11 cellular contexts compared by ENCODE assay signal in the genomic region with DNA sequence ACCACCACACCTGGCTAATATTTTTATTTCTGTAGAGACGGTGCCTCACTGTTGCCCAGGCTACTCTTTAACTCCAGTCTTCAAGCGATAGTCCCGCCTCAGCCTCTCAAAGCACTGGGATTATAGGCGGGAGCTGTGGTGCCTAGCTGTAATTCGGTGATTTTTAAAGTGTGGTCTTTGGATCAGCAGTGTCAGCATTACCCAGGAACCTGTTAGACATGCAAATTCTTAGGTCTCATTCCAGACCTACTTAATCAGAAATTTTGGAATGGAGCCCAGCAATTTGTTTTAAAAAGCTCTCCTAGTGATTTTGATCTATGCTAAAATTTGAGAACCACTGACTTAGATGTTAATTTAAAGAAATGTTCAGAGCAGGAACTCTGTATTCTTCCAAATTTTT. TPM values are rescaled to one million over a fixed set of nuclear protein-coding genes. Genes with fewer than 3 reads are reported as not detected.
A peak's percentile ranks its signal among the peaks of the same experiment; 100 is the strongest.
DNase-seq lines count a peak whose midpoint lies in the region; ATAC-seq and TF ChIP-seq lines count a peak whose summit lies in the region.
"Had no signal": no experiment of that assay in that cellular context is flagged by ENCODE, and none has a peak within 500 bp of the region (broad histone marks: within the 10 kb centered on the region; RNA-seq: fewer than 3 reads in every experiment).

No MANE protein-coding gene starts in this region.

- in situ Hi-C loops in astrocyte of the spinal cord (cut with HindIII; ENCODE audit: low sequenced_read_pairs), result no loop called here

- H3K9me3 Mint-ChIP-seq in activated T-helper 2 cell treated with anti-CD3 and anti-CD28 coated beads, Interferon-gamma antibody, Interleukin-2, Interleukin-4, amounts not matched to agents 10 μg/mL and 5 μg/mL and 100 μg/mL, durations not matched to agents 14 hours and 24 hours and 36 hours, result no peaks in the 10 kb centered on the region
- H3K9me3 Mint-ChIP-seq: CD4-positive, alpha-beta T cell had no signal

- peak; percentile 89 to 94 for ATAC-seq in lower lobe of right lung

- no peak overlapping the region for H3K27ac ChIP-seq in lower lobe of right lung
- H3K27ac ChIP-seq: adrenal gland had no signal

- no peaks in the 10 kb centered on the region for H3K27me3 Mint-ChIP-seq in activated T-helper 2 cell treated with anti-CD3 and anti-CD28 coated beads, Interferon-gamma antibody, Interleukin-2, Interleukin-4, amounts not matched to agents 10 μg/mL and 5 μg/mL and 100 μg/mL, durations not matched to agents 14 hours and 24 hours and 36 hours (ENCODE audit: low read depth)
- H3K27me3 Mint-ChIP-seq: CD4-positive, alpha-beta T cell had no signal

- H3K4me1 Mint-ChIP-seq in activated T-helper 2 cell treated with anti-CD3 and anti-CD28 coated beads, Interferon-gamma antibody, Interleukin-2, Interleukin-4, amounts not matched to agents 10 μg/mL and 5 μg/mL and 100 μg/mL, durations not matched to agents 14 hours and 24 hours and 36 hours (ENCODE audit: low read depth), result no peaks in the 10 kb centered on the region

- no peak overlapping the region for H3K27ac Mint-ChIP-seq in activated T-helper 2 cell treated with anti-CD3 and anti-CD28 coated beads, Interferon-gamma antibody, Interleukin-2, Interleukin-4, amounts not matched to agents 10 μg/mL and 5 μg/mL and 100 μg/mL, durations not matched to agents 14 hours and 24 hours and 36 hours
- H3K27ac Mint-ChIP-seq: CD4-positive, alpha-beta T cell had no signal

- intact Hi-C loops in lower lobe of right lung (cut with DNase I), result no loop called here
- intact Hi-C loops in activated T-helper 2 cell treated with anti-CD3 and anti-CD28 coated beads, Interferon-gamma antibody, Interleukin-2, Interleukin-4, amounts not matched to agents 10 μg/mL and 5 μg/mL and 100 μg/mL, durations not matched to agents 14 hours and 24 hours and 36 hours (cut with micrococcal nuclease), result no loop called here

- DNase-seq in AG08395 (ENCODE audit: low spot score) (peak; percentile 58), HK-2 (ENCODE audit: unreplicated experiment) (peak; percentile 10), astrocyte of the spinal cord (ENCODE audit: low read depth, low spot score) (peak; percentile 80), lower lobe of right lung (no peak), NAMALWA (ENCODE audit: low spot score) (no peak), NCI-H187 (lab: John Stamatoyannopoulos, UW) (no peak), NCI-H1417 treated with DMSO at 0.1 percent for 48 hours (lab: John Stamatoyannopoulos, UW) (no peak)
- no peak for DNase-seq in activated T-helper 2 cell treated with anti-CD3 and anti-CD28 coated beads, Interferon-gamma antibody, Interleukin-2, Interleukin-4, amounts not matched to agents 10 μg/mL and 5 μg/mL and 100 μg/mL, durations not matched to agents 14 hours and 24 hours and 36 hours (ENCODE audit: low spot score)
- DNase-seq: CD4-positive, alpha-beta T cell; NCI-H2081 treated with DMSO at 0.1 percent for 48 hours had no signal

- no peaks in the 10 kb centered on the region for H3K27me3 ChIP-seq in lower lobe of right lung (ENCODE audit: low read depth)
- H3K27me3 ChIP-seq: adrenal gland had no signal

- no peaks in the 10 kb centered on the region for H3K9me3 ChIP-seq in lower lobe of right lung
- H3K9me3 ChIP-seq: adrenal gland had no signal

- TF ChIP-seq CTCF in astrocyte of the spinal cord (IDR thresholded peaks at IDR 0.05; ENCODE audit: low read depth, low read length) (no peak), lower lobe of right lung (IDR thresholded peaks at IDR 0.05) (no peak)

- no peaks in the 10 kb centered on the region for H3K4me1 ChIP-seq in lower lobe of right lung

- H3K4me3 Mint-ChIP-seq in activated T-helper 2 cell treated with anti-CD3 and anti-CD28 coated beads, Interferon-gamma antibody, Interleukin-2, Interleukin-4, amounts not matched to agents 10 μg/mL and 5 μg/mL and 100 μg/mL, durations not matched to agents 14 hours and 24 hours and 36 hours (ENCODE audit: low read depth), result no peak overlapping the region
- H3K4me3 Mint-ChIP-seq: CD4-positive, alpha-beta T cell had no signal

- peaks cover 6% of the 10 kb centered on the region for H3K36me3 Mint-ChIP-seq in activated T-helper 2 cell treated with anti-CD3 and anti-CD28 coated beads, Interferon-gamma antibody, Interleukin-2, Interleukin-4, amounts not matched to agents 10 μg/mL and 5 μg/mL and 100 μg/mL, durations not matched to agents 14 hours and 24 hours and 36 hours (ENCODE audit: low read depth)

- H3K36me3 ChIP-seq in lower lobe of right lung, result peaks cover 24% of the 10 kb centered on the region

- no peak overlapping the region for H3K4me3 ChIP-seq in astrocyte of the spinal cord (ENCODE audit: low read depth, low read length)
- no peak overlapping the region for H3K4me3 ChIP-seq in lower lobe of right lung
- H3K4me3 ChIP-seq: adrenal gland had no signal

RNA-seq across cellular contexts. Expression of a gene that starts 51.9 kb away (rescaled TPM):
- total RNA-seq in lower lobe of right lung, result 76.5 TPM
- 43.6 and 46.5 TPM in 2 replicates for total RNA-seq in activated T-helper 2 cell treated with anti-CD3 and anti-CD28 coated beads, Interferon-gamma antibody, Interleukin-2, Interleukin-4, amounts not matched to agents 10 μg/mL and 5 μg/mL and 100 μg/mL, durations not matched to agents 14 hours and 24 hours and 36 hours

Comparison
In these comparisons a context has a peak if more than half of its experiments do, and no peak if none do; other contexts are left out.
1. DNase-seq: peak in AG08395 (single experiment), HK-2 (single experiment) and astrocyte of the spinal cord (single experiment); none in lower lobe of right lung (single experiment), NAMALWA (single experiment), activated T-helper 2 cell treated with anti-CD3 and anti-CD28 coated beads, Interferon-gamma antibody, Interleukin-2, Interleukin-4, amounts not matched to agents 10 μg/mL and 5 μg/mL and 100 μg/mL, durations not matched to agents 14 hours and 24 hours and 36 hours (single experiment), NCI-H187 (0 of 2) and NCI-H1417 treated with DMSO at 0.1 percent for 48 hours (single experiment).